Comparison of ENCODE assay signal across 12 cellular contexts in genomic region chr10:103458720-103459119, GRCh38. TPM values are rescaled to one million over a fixed set of nuclear protein-coding genes. Genes with fewer than 3 reads are reported as not detected.
DNase-seq lines count a peak whose midpoint lies in the region; ATAC-seq and TF ChIP-seq lines count a peak whose summit lies in the region.
"Had no signal": no experiment of that assay in that cellular context is flagged by ENCODE, and none has a peak within 500 bp of the region (broad histone marks: within the 10 kb centered on the region; RNA-seq: fewer than 3 reads in every experiment).

Gene CALHM1, minus strand, starts transcription at chr10:103458900. Its CDS starts 149 bp downstream, at chr10:103458751.

- peaks cover 31% of the 10 kb centered on the region for H3K4me1 Mint-ChIP-seq in activated CD8-positive, alpha-beta memory T cell treated with anti-CD3 and anti-CD28 coated beads, Interleukin-2, amount 10 ng/mL, durations not matched to agents 7 days and 5 days
- H3K4me1 Mint-ChIP-seq in T-helper 1 cell treated with Interleukin-12 subunit alpha and Interleukin-12 subunit beta and Interleukin-4 antibody, amounts not matched to agents 30 μg/mL and 1 μg/mL, for 36 hours (ENCODE audit: low read depth): peaks cover 11% of the 10 kb centered on the region
- H3K4me1 Mint-ChIP-seq in stimulated activated naive B cell treated with anti-CD40 and anti-IgM and Interleukin-4, amounts not matched to agents 10 μg/mL and 1 μg/mL and 100 μg/mL, for 72 hours: peaks cover 0 to 1% of the 10 kb centered on the region in 2 donors

- peak within 1 kb of the TSS; percentile 55 for H3K4me3 Mint-ChIP-seq in activated CD8-positive, alpha-beta memory T cell treated with anti-CD3 and anti-CD28 coated beads, Interleukin-2, amount 10 ng/mL, durations not matched to agents 7 days and 5 days
- no peak within 1 kb of the TSS for H3K4me3 Mint-ChIP-seq in T-helper 1 cell treated with Interleukin-12 subunit alpha and Interleukin-12 subunit beta and Interleukin-4 antibody, amounts not matched to agents 30 μg/mL and 1 μg/mL, for 36 hours
- no peak within 1 kb of the TSS for H3K4me3 Mint-ChIP-seq in stimulated activated naive B cell treated with anti-CD40 and anti-IgM and Interleukin-4, amounts not matched to agents 10 μg/mL and 1 μg/mL and 100 μg/mL, for 72 hours

- TF ChIP-seq POLR2A in erythroblast (IDR thresholded peaks at IDR 0.05; ENCODE audit: low read length): no peak

- peak; percentile 66 for DNase-seq in activated CD8-positive, alpha-beta memory T cell treated with anti-CD3 and anti-CD28 coated beads, Interleukin-2, amount 10 ng/mL, durations not matched to agents 7 days and 5 days
- no peak for DNase-seq in activated CD8-positive, alpha-beta memory T cell treated with anti-CD3 and anti-CD28 coated beads, Interleukin-2, amount 50 U/mL, for 4 hours
- DNase-seq in stimulated activated naive B cell treated with anti-CD40 and anti-IgM and Interleukin-4, amounts not matched to agents 10 μg/mL and 1 μg/mL and 100 μg/mL, for 72 hours: no peak
- no peak for DNase-seq in activated T-cell treated with anti-CD3 and anti-CD28 coated beads, Interleukin-2, amount 50 U/mL, for 1 hour
- no peak for DNase-seq in COLO829 (ENCODE audit: low spot score)
- DNase-seq in erythroblast (lab: John Stamatoyannopoulos, UW): no peak
- DNase-seq: Calu3 had no signal

- no peaks in the 10 kb centered on the region for H3K36me3 Mint-ChIP-seq in activated CD8-positive, alpha-beta memory T cell treated with anti-CD3 and anti-CD28 coated beads, Interleukin-2, amount 10 ng/mL, durations not matched to agents 7 days and 5 days
- H3K36me3 Mint-ChIP-seq in T-helper 1 cell treated with Interleukin-12 subunit alpha and Interleukin-12 subunit beta and Interleukin-4 antibody, amounts not matched to agents 30 μg/mL and 1 μg/mL, for 36 hours (ENCODE audit: low read depth): no peaks in the 10 kb centered on the region
- no peaks in the 10 kb centered on the region for H3K36me3 Mint-ChIP-seq in stimulated activated naive B cell treated with anti-CD40 and anti-IgM and Interleukin-4, amounts not matched to agents 10 μg/mL and 1 μg/mL and 100 μg/mL, for 72 hours

- CTCF ChIA-PET in activated CD8-positive, alpha-beta memory T cell treated with anti-CD3 and anti-CD28 coated beads, Interleukin-2, amount 10 ng/mL, durations not matched to agents 7 days and 5 days (lab: Charles Lee): interaction anchor here (1.8 to 2.0 kb wide), 3 partner anchors 13 to 42 kb away, joined by 6 to 9 read pairs (median 8); no protein-coding TSS in a partner anchor

- no peaks in the 10 kb centered on the region for H3K27me3 Mint-ChIP-seq in activated CD8-positive, alpha-beta memory T cell treated with anti-CD3 and anti-CD28 coated beads, Interleukin-2, amount 10 ng/mL, durations not matched to agents 7 days and 5 days
- H3K27me3 Mint-ChIP-seq in T-helper 1 cell treated with Interleukin-12 subunit alpha and Interleukin-12 subunit beta and Interleukin-4 antibody, amounts not matched to agents 30 μg/mL and 1 μg/mL, for 36 hours (ENCODE audit: low read depth): peaks cover 2% of the 10 kb centered on the region
- H3K27me3 Mint-ChIP-seq in stimulated activated naive B cell treated with anti-CD40 and anti-IgM and Interleukin-4, amounts not matched to agents 10 μg/mL and 1 μg/mL and 100 μg/mL, for 72 hours: peaks cover under 1 to 6% of the 10 kb centered on the region in 2 donors

- no peaks in the 10 kb centered on the region for H3K9me3 Mint-ChIP-seq in activated CD8-positive, alpha-beta memory T cell treated with anti-CD3 and anti-CD28 coated beads, Interleukin-2, amount 10 ng/mL, durations not matched to agents 7 days and 5 days (ENCODE audit: low read depth)
- no peaks in the 10 kb centered on the region for H3K9me3 Mint-ChIP-seq in T-helper 1 cell treated with Interleukin-12 subunit alpha and Interleukin-12 subunit beta and Interleukin-4 antibody, amounts not matched to agents 30 μg/mL and 1 μg/mL, for 36 hours
- H3K9me3 Mint-ChIP-seq in stimulated activated naive B cell treated with anti-CD40 and anti-IgM and Interleukin-4, amounts not matched to agents 10 μg/mL and 1 μg/mL and 100 μg/mL, for 72 hours: no peaks in the 10 kb centered on the region

- H3K27ac Mint-ChIP-seq in activated CD8-positive, alpha-beta memory T cell treated with anti-CD3 and anti-CD28 coated beads, Interleukin-2, amount 10 ng/mL, durations not matched to agents 7 days and 5 days: peak within 1 kb of the TSS; percentile 85
- peak within 1 kb of the TSS; percentile 10 for H3K27ac Mint-ChIP-seq in T-helper 1 cell treated with Interleukin-12 subunit alpha and Interleukin-12 subunit beta and Interleukin-4 antibody, amounts not matched to agents 30 μg/mL and 1 μg/mL, for 36 hours
- H3K27ac Mint-ChIP-seq in stimulated activated naive B cell treated with anti-CD40 and anti-IgM and Interleukin-4, amounts not matched to agents 10 μg/mL and 1 μg/mL and 100 μg/mL, for 72 hours: no peak within 1 kb of the TSS

- peak; percentile 83 for ATAC-seq in activated CD8-positive, alpha-beta memory T cell treated with anti-CD3 and anti-CD28 coated beads, Interleukin-2, amount 10 ng/mL, durations not matched to agents 7 days and 5 days
- ATAC-seq in HG03108 (IDR thresholded peaks at IDR 0.05; ENCODE audit: unreplicated experiment): peak; percentile 58
- peak; percentile 63 to 79 for ATAC-seq in stimulated activated naive B cell treated with anti-CD40 and anti-IgM and Interleukin-4, amounts not matched to agents 10 μg/mL and 1 μg/mL and 100 μg/mL, for 72 hours (replicated peaks)

RNA-seq across cellular contexts. Expression of gene CALHM1, which starts in this region (rescaled TPM):
- total RNA-seq in activated CD8-positive, alpha-beta memory T cell treated with anti-CD3 and anti-CD28 coated beads, Interleukin-2, amount 10 ng/mL, durations not matched to agents 7 days and 5 days: 1 to 10 TPM in 1 of 2 experiments, under 1 TPM in 1; 0.47 to 1.1 TPM
- total RNA-seq: Calu3, fibroblast of lung, renal cortical epithelial cell, upper lobe of left lung had no signal
